ENCODE assay signal across 23 cellular contexts in genomic region chr1:204962742-204963632, GRCh38.
A peak's percentile ranks its signal among the peaks of the same experiment; 100 is the strongest.
DNase-seq lines count a peak whose midpoint lies in the region; ATAC-seq and TF ChIP-seq lines count a peak whose summit lies in the region.
"Had no signal": no experiment of that assay in that cellular context is flagged by ENCODE, and none has a peak within 500 bp of the region (broad histone marks: within the 10 kb centered on the region; RNA-seq: fewer than 3 reads in every experiment).

No MANE protein-coding gene starts in this region.

- H4K8ac ChIP-seq in mesendoderm (ENCODE audit: low read depth, low read length): no peak overlapping the region

- H3K23ac ChIP-seq in mesendoderm (ENCODE audit: low read length): no peak overlapping the region

- H3K9ac ChIP-seq in mesendoderm (ENCODE audit: low read length): no peak overlapping the region

- no peaks in the 10 kb centered on the region for H3K9me3 ChIP-seq in right atrium auricular region
- H3K9me3 ChIP-seq: A549, BE2C, Caco-2 had no signal

- H2BK120ac ChIP-seq in mesendoderm (ENCODE audit: low read depth, low read length): no peak overlapping the region

- DNase-seq in right atrium auricular region (ENCODE audit: low spot score): no peak
- DNase-seq in Right ventricle myocardium superior: no peak
- DNase-seq in NCI-H82 treated with DMSO at 0.1 percent for 48 hours (lab: John Stamatoyannopoulos, UW; ENCODE audit: unreplicated experiment): peak; percentile 74
- peak; percentile 7 for DNase-seq in fibroblast of the aortic adventitia (ENCODE audit: low read depth)
- DNase-seq in substantia nigra (lab: John Stamatoyannopoulos, UW): no peak
- no peak for DNase-seq in mesendoderm
- DNase-seq in EL: no peak
- DNase-seq in KG1 (lab: John Stamatoyannopoulos, UW): no peak
- DNase-seq: activated CD4-positive, alpha-beta memory T cell treated with anti-CD3 and anti-CD28 coated beads for 36 hours; activated CD4-positive, CD25-positive, alpha-beta regulatory T cell; activated naive CD8-positive, alpha-beta T cell treated with anti-CD3 and anti-CD28 coated beads, Interleukin-2, amount 10 ng/mL, durations not matched to agents 7 days and 5 days; BE2C; Caco-2; cerebellar nuclear complex; DMS79 treated with DMSO at 0.1 percent for 48 hours; H9; NCI-H1048; NCI-H510A; SHP77; T1000 had no signal

- no peak overlapping the region for H3K18ac ChIP-seq in mesendoderm (ENCODE audit: low read length)

- H3K27me3 ChIP-seq in right atrium auricular region (no peaks in the 10 kb centered on the region), mesendoderm (ENCODE audit: insufficient read depth, low read length, poor library complexity) (no peaks in the 10 kb centered on the region)
- H3K27me3 ChIP-seq: BE2C had no signal

- H3K27ac ChIP-seq in right atrium auricular region (peak overlapping the region; percentile 43 to 55), substantia nigra (ENCODE audit: low read depth, low read length, poor library complexity, severe bottlenecking) (peak overlapping the region; percentile 31), mesendoderm (ENCODE audit: low read depth, low read length) (no peak overlapping the region)
- H3K27ac ChIP-seq: A549, epithelial cell of prostate had no signal

- peaks cover 0 to 42% of the 10 kb centered on the region in 2 donors for H3K4me1 ChIP-seq in right atrium auricular region
- H3K4me1 ChIP-seq in mesendoderm (ENCODE audit: control insufficient read depth, low read depth, low read length): no peaks in the 10 kb centered on the region
- H3K4me1 ChIP-seq: A549, BE2C, Caco-2 had no signal

- H3K4ac ChIP-seq in mesendoderm (ENCODE audit: low read depth, low read length): no peak overlapping the region

- no peak overlapping the region for H2AK5ac ChIP-seq in mesendoderm (ENCODE audit: low read length)

- ATAC-seq in Right ventricle myocardium superior (ENCODE audit: poor library complexity): no peak
- ATAC-seq: A549; stimulated activated effector memory CD8-positive, alpha-beta T cell treated with anti-CD3 and anti-CD28 coated beads, Interleukin-12 subunit alpha, Interleukin-12 subunit beta, amount 100 ng/mL, for 72 hours had no signal

- H3K36me3 ChIP-seq in right atrium auricular region: peaks cover under 1% of the 10 kb centered on the region
- H3K36me3 ChIP-seq in mesendoderm (ENCODE audit: control insufficient read depth, insufficient read depth, low read length): no peaks in the 10 kb centered on the region
- H3K36me3 ChIP-seq: BE2C had no signal

- no peak for TF ChIP-seq CTCF in right atrium auricular region (IDR thresholded peaks at IDR 0.05)
- no peak for TF ChIP-seq CTCF in fibroblast of the aortic adventitia (IDR thresholded peaks at IDR 0.05; ENCODE audit: insufficient read depth, low read length)

- no CpG with 5 or more reads among the region's 6 CpGs for WGBS in mesendoderm (ENCODE audit: extremely low coverage, insufficient coverage, low lambda C conversion rate)

- intact Hi-C loops in Right ventricle myocardium superior (cut with DNase I): no loop called here

- no peak overlapping the region for H4K5ac ChIP-seq in mesendoderm (ENCODE audit: low read length)

- H3K79me1 ChIP-seq in mesendoderm (ENCODE audit: low read length): no peaks in the 10 kb centered on the region

- H2BK5ac ChIP-seq in mesendoderm (ENCODE audit: low read length): no peak overlapping the region

- H2BK15ac ChIP-seq in mesendoderm (replicated peaks; ENCODE audit: low read depth): no peak overlapping the region

- H3K79me2 ChIP-seq in mesendoderm (ENCODE audit: control insufficient read depth, insufficient read depth, low read length): no peaks in the 10 kb centered on the region

- no peak overlapping the region for H3K4me2 ChIP-seq in mesendoderm (ENCODE audit: low read length)
- H3K4me2 ChIP-seq: A549 had no signal

- no peak overlapping the region for H3K56ac ChIP-seq in mesendoderm (ENCODE audit: low read length)

- no peak overlapping the region for H3K4me3 ChIP-seq in right atrium auricular region
- no peak overlapping the region for H3K4me3 ChIP-seq in fibroblast of the aortic adventitia (ENCODE audit: low read depth, low read length)
- H3K4me3 ChIP-seq in mesendoderm (ENCODE audit: low read length): no peak overlapping the region
- H3K4me3 ChIP-seq: A549 had no signal

Comparison
In these comparisons a context has a peak if more than half of its experiments do, and no peak if none do; other contexts are left out.
1. DNase-seq: peak in NCI-H82 treated with DMSO at 0.1 percent for 48 hours (single experiment) and fibroblast of the aortic adventitia (single experiment); none in right atrium auricular region (single experiment), Right ventricle myocardium superior (single experiment), substantia nigra (0 of 49), mesendoderm (single experiment), EL (single experiment) and KG1 (single experiment).